8 cellular contexts compared by ENCODE assay signal in the genomic region with DNA sequence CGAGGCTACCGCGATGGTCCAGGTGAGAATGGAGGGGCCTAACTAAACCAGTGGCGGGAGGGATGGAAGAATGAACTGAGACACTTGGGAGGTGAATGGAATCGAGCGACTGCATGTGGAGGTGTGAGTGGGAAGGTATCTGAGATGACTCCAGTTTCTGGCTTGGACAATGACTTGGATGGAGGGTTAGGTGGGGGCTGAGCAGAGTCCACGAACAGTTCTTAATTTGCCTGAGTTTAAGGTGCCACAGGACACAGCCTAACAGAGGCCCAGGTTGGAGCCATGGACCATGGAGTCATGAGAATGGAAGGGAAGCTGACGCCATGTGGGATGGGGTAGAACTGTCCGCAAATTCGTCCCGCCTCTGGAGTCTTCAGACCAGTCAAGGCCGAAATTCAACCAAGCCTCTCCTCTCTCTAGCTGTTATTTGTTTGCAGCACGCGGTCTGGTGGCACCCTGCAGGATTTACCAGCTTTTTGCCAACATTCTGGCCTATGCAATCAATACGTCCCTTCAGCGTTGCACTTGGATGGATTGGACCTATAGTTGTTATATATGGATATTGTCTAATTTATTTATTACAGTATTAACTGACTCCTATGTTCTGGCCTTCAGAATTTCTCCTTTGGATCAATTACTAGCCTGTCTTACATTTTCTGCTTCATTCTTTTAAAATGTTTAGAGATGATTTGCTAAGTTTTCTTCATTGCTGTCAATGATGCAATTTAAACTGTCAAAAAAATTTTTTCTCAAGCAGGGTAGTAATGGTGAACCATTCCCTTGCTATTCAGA. TPM values are rescaled to one million over a fixed set of nuclear protein-coding genes. Genes with fewer than 3 reads are reported as not detected.
DNase-seq lines count a peak whose midpoint lies in the region; ATAC-seq, FAIRE-seq and TF ChIP-seq lines count a peak whose summit lies in the region.

No MANE protein-coding gene starts in this region.

- TF ChIP-seq CTCF in A673 (conservative IDR thresholded peaks at IDR 0.05; ENCODE audit: low read depth, low read length) (no peak), HFF-Myc (IDR thresholded peaks at IDR 0.05; ENCODE audit: low read depth, low read length, missing control alignments) (no peak), body of pancreas (IDR thresholded peaks at IDR 0.05) (no peak)

- H3K27ac ChIP-seq in A673 (ENCODE audit: low read depth, low read length, poor library complexity, severe bottlenecking) (no peak overlapping the region), body of pancreas (peak overlapping the region; percentile 5 to 76 (median 56))

- TSS peak; percentile 67 for BruUV-seq in A673 (replicated peaks; lab: Mats Ljungman, UMichigan)

- FAIRE-seq in GM19239 (lab: Jason Lieb, UNC) (no peak), frontal cortex (lab: Jason Lieb, UNC) (no peak)

- no peaks in the 10 kb centered on the region for H3K27me3 ChIP-seq in A673 (replicated peaks; ENCODE audit: insufficient read depth, low read depth, low read length, poor library complexity)
- H3K27me3 ChIP-seq in body of pancreas: no peaks in the 10 kb centered on the region
- H3K27me3 ChIP-seq in mononuclear cell (ENCODE audit: insufficient read depth, low read length): no peaks in the 10 kb centered on the region

- H3K36me3 ChIP-seq in A673 (ENCODE audit: insufficient read depth, low read length, poor library complexity, severe bottlenecking): peaks cover 18% of the 10 kb centered on the region
- peaks cover 0 to 6% of the 10 kb centered on the region in 2 donors for H3K36me3 ChIP-seq in body of pancreas (replicated peaks in 1 of 2; ENCODE audit: insufficient read depth in 1 of 2, low read depth in 2 of 2)

- 25 to 32% methylated on average over 16 of the region's 16 CpGs for WGBS in body of pancreas, 2 donors

- intact Hi-C loops in A673 (cut with micrococcal nuclease; ENCODE audit: unreplicated experiment): no loop called here
- intact Hi-C loops in body of pancreas (cut with DNase I): loop anchor here (10.0 kb wide), 1 partner anchor 324 kb away; the partner anchor contains the start of gene STAMBP

- H3K4me3 ChIP-seq in A673 (ENCODE audit: low read depth, low read length, poor library complexity, severe bottlenecking): peak overlapping the region; percentile 97
- peak overlapping the region; percentile 77 for H3K4me3 ChIP-seq in HFF-Myc (replicated peaks; ENCODE audit: low read depth, low read length)
- peak overlapping the region; percentile 21 to 88 for H3K4me3 ChIP-seq in body of pancreas
- H3K4me3 ChIP-seq in mononuclear cell (ENCODE audit: low read length): peak overlapping the region; percentile 68

- TF ChIP-seq POLR2A in body of pancreas (IDR thresholded peaks at IDR 0.05): no peak

- H3K4me1 ChIP-seq in A673 (ENCODE audit: insufficient read depth, low read length, poor library complexity, severe bottlenecking) (peaks cover 11% of the 10 kb centered on the region), body of pancreas (peaks cover 26% of the 10 kb centered on the region), mononuclear cell (ENCODE audit: insufficient read depth, low read length) (peaks cover 20% of the 10 kb centered on the region)

- ATAC-seq in body of pancreas (no peak), HG02852 (IDR thresholded peaks at IDR 0.05; ENCODE audit: unreplicated experiment) (no peak)

- CTCF ChIA-PET in A673 (lab: Charles Lee): no interaction called here

- POLR2A ChIA-PET in A673 (lab: Charles Lee; ENCODE audit: low non-redundant PET): no interaction called here

- DNase-seq in A673 (ENCODE audit: low spot score) (no peak), HFF-Myc (ENCODE audit: extremely low read depth, low read depth) (no peak), body of pancreas (no peak), GM19239 (ENCODE audit: insufficient read length, low spot score) (no peak), NCI-H1048 (lab: John Stamatoyannopoulos, UW) (no peak), frontal cortex (ENCODE audit: low spot score in 2 of 2) (no peak)

- H3K9me3 ChIP-seq in A673 (ENCODE audit: low read depth, low read length, poor library complexity, severe bottlenecking) (no peaks in the 10 kb centered on the region), body of pancreas (no peaks in the 10 kb centered on the region), mononuclear cell (ENCODE audit: low read depth, low read length) (no peaks in the 10 kb centered on the region)

RNA-seq across cellular contexts. Expression of gene BOLA3, which starts 0.9 kb away (rescaled TPM):
- total RNA-seq in A673 (2021) (55.9 and 71.9 TPM in 2 replicates), body of pancreas (10 to 100 TPM; 17.1 to 41.5 TPM), mononuclear cell (12.7 TPM), frontal cortex (29.8 TPM)

RNA-seq across cellular contexts. Expression of gene MOB1A, which starts 30.0 kb away (rescaled TPM):
- total RNA-seq in A673 (2021) (110 and 116 TPM in 2 replicates), body of pancreas (10 to 100 TPM; 26.7 to 37.9 TPM), mononuclear cell (286 TPM), frontal cortex (51.8 TPM)

RNA-seq across cellular contexts. Expression of gene MTHFD2, which starts 49.8 kb away (rescaled TPM):
- total RNA-seq in A673 (2021) (252 and 293 TPM in 2 replicates), body of pancreas (10 to 100 TPM; 15.8 to 25.7 TPM), mononuclear cell (32.1 TPM), frontal cortex (28.1 TPM)
